8 cellular contexts compared by ENCODE assay signal in the genomic region with DNA sequence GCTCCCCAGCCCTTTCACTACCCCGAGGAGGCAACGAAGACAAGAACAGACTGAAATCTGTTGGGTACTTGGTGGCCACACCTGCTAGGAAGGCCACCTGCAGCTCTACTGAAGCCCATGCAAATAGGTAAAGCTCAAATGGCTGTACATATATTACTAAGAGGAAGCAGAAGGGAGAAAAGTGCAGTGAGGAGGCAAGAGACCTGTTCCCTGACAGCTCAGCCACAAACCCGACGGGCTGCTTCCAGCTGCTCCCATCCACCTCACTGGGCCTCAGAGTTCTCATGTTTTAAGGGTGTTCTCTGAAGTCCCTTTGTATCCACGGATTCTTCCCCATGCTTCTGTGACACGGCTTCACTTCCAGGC. TPM values are rescaled to one million over a fixed set of nuclear protein-coding genes. Genes with fewer than 3 reads are reported as not detected.
DNase-seq lines count a peak whose midpoint lies in the region; ATAC-seq and TF ChIP-seq lines count a peak whose summit lies in the region.

No MANE protein-coding gene starts in this region.

- no peaks in the 10 kb centered on the region for H3K9me3 ChIP-seq in HUES64 (ENCODE audit: insufficient read depth, low read depth, low read length)
- H3K9me3 ChIP-seq in esophagus (ENCODE audit: control insufficient read depth in 2 of 2, insufficient read depth in 1 of 2, low read depth in 1 of 2, low read length in 1 of 2), result peaks cover 0 to 2% of the 10 kb centered on the region in 2 donors
- H3K9me3 ChIP-seq in skeletal muscle tissue (ENCODE audit: control insufficient read depth in 3 of 3, low read length in 3 of 3), result no peaks in the 10 kb centered on the region

- H3K4me1 ChIP-seq in HUES64 (ENCODE audit: insufficient read depth, low read length) (peaks cover 40% of the 10 kb centered on the region), esophagus (ENCODE audit: control insufficient read depth in 2 of 2, insufficient read depth in 2 of 2, low read length in 1 of 2) (peaks cover 9 to 13% of the 10 kb centered on the region in 2 donors), skeletal muscle tissue (ENCODE audit: control insufficient read depth in 3 of 3, insufficient read depth in 3 of 3, low read length in 3 of 3) (peaks cover 28 to 33% (median 32%) of the 10 kb centered on the region in 3 donors)

- POLR2A ChIA-PET in activated CD8-positive, alpha-beta T cell treated with anti-CD3 and anti-CD28 coated beads for 36 hours (lab: Charles Lee), result no interaction called here

- CTCF ChIA-PET in activated CD8-positive, alpha-beta T cell treated with anti-CD3 and anti-CD28 coated beads for 36 hours (lab: Charles Lee), result no interaction called here

- peak overlapping the region; percentile 42; the same call in 1 of the 2 replicates for H3K9ac ChIP-seq in HUES64 (ENCODE audit: low read depth, low read length)
- peak overlapping the region; percentile 25 to 55 (median 34) for H3K9ac ChIP-seq in skeletal muscle tissue (ENCODE audit: low read depth in 1 of 3, low read length in 3 of 3)

- 40% methylated on average over 6 of the region's 6 CpGs for WGBS in HUES64
- 40 to 48% methylated on average over 6 of the region's 6 CpGs for WGBS in esophagus, 2 donors

- H3K27ac ChIP-seq in HUES64 (ENCODE audit: low read depth, low read length), result peak overlapping the region; percentile 33
- peak overlapping the region; percentile 45 to 56 for H3K27ac ChIP-seq in esophagus (ENCODE audit: low read depth in 2 of 2, low read length in 1 of 2)
- H3K27ac ChIP-seq in skeletal muscle tissue (ENCODE audit: low read depth, low read length), result peak overlapping the region; percentile 33

- H3K4me3 ChIP-seq in HUES64 (ENCODE audit: low read length), result peak overlapping the region; percentile 5; the same call in 1 of the 2 replicates
- H3K4me3 ChIP-seq in esophagus (ENCODE audit: low read depth in 1 of 2, low read length in 2 of 2), result no peak overlapping the region
- H3K4me3 ChIP-seq in skeletal muscle tissue (ENCODE audit: low read length in 3 of 3), result peak overlapping the region in 2 of 3 donors; percentile 19 to 33

- peak; percentile 96 for ATAC-seq in GM21515 (IDR thresholded peaks at IDR 0.05; ENCODE audit: unreplicated experiment)
- ATAC-seq in activated CD8-positive, alpha-beta T cell treated with anti-CD3 and anti-CD28 coated beads for 36 hours, result no peak

- peaks cover 2% of the 10 kb centered on the region for H3K4me1 Mint-ChIP-seq in activated CD8-positive, alpha-beta T cell treated with anti-CD3 and anti-CD28 coated beads for 36 hours (ENCODE audit: low read depth)

- no peaks in the 10 kb centered on the region for H3K36me3 ChIP-seq in HUES64 (ENCODE audit: insufficient read depth, low read length)
- H3K36me3 ChIP-seq in esophagus (ENCODE audit: control insufficient read depth in 2 of 2, insufficient read depth in 2 of 2, low read length in 1 of 2), result peaks cover 0 to 2% of the 10 kb centered on the region in 2 donors
- H3K36me3 ChIP-seq in skeletal muscle tissue (ENCODE audit: control insufficient read depth in 3 of 3, insufficient read depth in 3 of 3, low read length in 3 of 3), result no peaks in the 10 kb centered on the region

- H3K9me3 Mint-ChIP-seq in activated CD8-positive, alpha-beta T cell treated with anti-CD3 and anti-CD28 coated beads for 36 hours, result no peaks in the 10 kb centered on the region

- no peaks in the 10 kb centered on the region for H3K36me3 Mint-ChIP-seq in activated CD8-positive, alpha-beta T cell treated with anti-CD3 and anti-CD28 coated beads for 36 hours (ENCODE audit: low read depth)

- DNase-seq in DMS79 (lab: John Stamatoyannopoulos, UW) (peak; percentile 75), NCI-H524 treated with DMSO at 0.1 percent for 48 hours (lab: John Stamatoyannopoulos, UW) (no peak), superior temporal gyrus (ENCODE audit: extremely low spot score) (no peak)
- no peak for DNase-seq in activated CD8-positive, alpha-beta T cell treated with anti-CD3 and anti-CD28 coated beads for 36 hours

- H3K27ac Mint-ChIP-seq in activated CD8-positive, alpha-beta T cell treated with anti-CD3 and anti-CD28 coated beads for 36 hours, result no peak overlapping the region

- TF ChIP-seq CTCF in activated CD8-positive, alpha-beta T cell treated with anti-CD3 and anti-CD28 coated beads for 36 hours (IDR thresholded peaks at IDR 0.05), result no peak

- H3K27me3 ChIP-seq in HUES64 (ENCODE audit: insufficient read depth, low read length) (no peaks in the 10 kb centered on the region), esophagus (ENCODE audit: control insufficient read depth in 1 of 2, insufficient read depth in 2 of 2, low read length in 2 of 2) (no peaks in the 10 kb centered on the region), skeletal muscle tissue (ENCODE audit: control insufficient read depth in 3 of 3, insufficient read depth in 3 of 3, low read length in 3 of 3) (peaks cover 0 to 2% (median 0%) of the 10 kb centered on the region in 3 donors)

- no peak overlapping the region for H3K4me3 Mint-ChIP-seq in activated CD8-positive, alpha-beta T cell treated with anti-CD3 and anti-CD28 coated beads for 36 hours

- intact Hi-C loops in activated CD8-positive, alpha-beta T cell treated with anti-CD3 and anti-CD28 coated beads for 36 hours (cut with micrococcal nuclease), result no loop called here

- H3K27me3 Mint-ChIP-seq in activated CD8-positive, alpha-beta T cell treated with anti-CD3 and anti-CD28 coated beads for 36 hours, result no peaks in the 10 kb centered on the region

RNA-seq across cellular contexts. Expression of gene TRAM2, which starts 24.6 kb away (rescaled TPM):
- polyA plus RNA-seq in HUES64 (2013, experiment 1 of 2), result 11.9 TPM
- polyA plus RNA-seq in HUES64 (2013, experiment 2 of 2), result 11.2 TPM
- polyA plus RNA-seq in esophagus, result 1 to 10 TPM; 1.0 to 1.8 TPM
- 13.6 TPM for total RNA-seq in skeletal muscle tissue
- 1 to 10 TPM in 1 of 2 experiments, under 1 TPM in 1; 0.94 to 1.0 TPM for total RNA-seq in activated CD8-positive, alpha-beta T cell treated with anti-CD3 and anti-CD28 coated beads for 36 hours

Comparison
In these comparisons a context has a peak if more than half of its experiments do, and no peak if none do; other contexts are left out.
1. H3K4me3 ChIP-seq: peak in HUES64 (single experiment) and skeletal muscle tissue (2 of 3); none in esophagus (0 of 2).
2. Peak in every context shown above with its lines, with median percentiles within 50 percentile points of each other: H3K27ac ChIP-seq.